10 cellular contexts compared by ENCODE assay signal in genomic region chr11:11993814-11994213, GRCh38. TPM values are rescaled to one million over a fixed set of nuclear protein-coding genes. Genes with fewer than 3 reads are reported as not detected.
DNase-seq lines count a peak whose midpoint lies in the region; ATAC-seq and TF ChIP-seq lines count a peak whose summit lies in the region.
"Had no signal": no experiment of that assay in that cellular context is flagged by ENCODE, and none has a peak within 500 bp of the region (broad histone marks: within the 10 kb centered on the region; RNA-seq: fewer than 3 reads in every experiment).

No MANE protein-coding gene starts in this region.

- TF ChIP-seq CTCF in AG10803 (conservative IDR thresholded peaks at IDR 0.05; ENCODE audit: low read length), result no peak
- no peak for TF ChIP-seq CTCF in Panc1 (IDR thresholded peaks at IDR 0.05)

- H3K4me3 ChIP-seq in AG10803 (ENCODE audit: low read length), result no peak overlapping the region
- peak overlapping the region in 1 of 2 experiments; percentile 14; a peak in 1 of 4 replicates for H3K4me3 ChIP-seq in Panc1 (ENCODE audit: low read depth in 2 of 2, low read length in 2 of 2)

- no TSS peak for BruUV-seq in Panc1 (replicated peaks; lab: Mats Ljungman, UMichigan)

- DNase-seq in AG10803 (ENCODE audit: low read depth) (peak; percentile 77), Panc1 (ENCODE audit: low read depth, low spot score) (no peak), epithelial cell of prostate (ENCODE audit: low read depth, low spot score) (peak; percentile 63), midbrain (lab: John Stamatoyannopoulos, UW) (peak; percentile 63), MV-4-11 (lab: John Stamatoyannopoulos, UW) (no peak), iPS-NIHi11 (ENCODE audit: low spot score) (no peak), NCI-H2081 (lab: John Stamatoyannopoulos, UW) (no peak)
- DNase-seq: KBM-7 had no signal

- intact Hi-C loops in Panc1 (cut with micrococcal nuclease; ENCODE audit: unreplicated experiment), result no loop called here

- POLR2A ChIA-PET in Panc1 (lab: Charles Lee), result no interaction called here

- peaks cover 21% of the 10 kb centered on the region for H3K4me1 ChIP-seq in Panc1 (ENCODE audit: control insufficient read depth, insufficient read depth, low read length)

- no peaks in the 10 kb centered on the region for H3K36me3 ChIP-seq in Panc1 (ENCODE audit: control insufficient read depth, insufficient read depth, low read length)

- ATAC-seq in Panc1 (peak; percentile 93), GM19463 (IDR thresholded peaks at IDR 0.05; ENCODE audit: unreplicated experiment) (no peak)

- in situ Hi-C loops in Panc1 (cut with HindIII; ENCODE audit: low pct_unique_long_range_greater_than_20kb, low sequenced_read_pairs), result no loop called here

- H3K27ac ChIP-seq in Panc1 (ENCODE audit: low read length) (peak overlapping the region; percentile 80), epithelial cell of prostate (no peak overlapping the region)

- H3K27me3 ChIP-seq in Panc1 (ENCODE audit: control insufficient read depth, insufficient read depth, low read length), result no peaks in the 10 kb centered on the region

- CTCF ChIA-PET in Panc1 (lab: Charles Lee), result interaction anchor here (0.6 to 1.4 kb wide), 3 partner anchors 17 to 28 kb away, joined by 3 to 9 read pairs (median 4); no protein-coding TSS in a partner anchor

- no peaks in the 10 kb centered on the region for H3K9me3 ChIP-seq in Panc1 (ENCODE audit: control insufficient read depth, insufficient read depth, low read depth, low read length)

RNA-seq across cellular contexts. Expression of gene DKK3, which starts 14.6 kb away (rescaled TPM):
- total RNA-seq in Panc1 (2021; ENCODE audit: unreplicated experiment), result 116 TPM
- polyA plus RNA-seq in Panc1 (2012; ENCODE audit: insufficient read length), result 140 TPM
- polyA plus RNA-seq: CD14-positive monocyte had no signal

Comparison
In these comparisons a context has a peak if more than half of its experiments do, and no peak if none do; other contexts are left out.
1. DNase-seq: peak in AG10803 (single experiment), epithelial cell of prostate (single experiment) and midbrain (single experiment); none in Panc1 (single experiment), MV-4-11 (single experiment), iPS-NIHi11 (single experiment) and NCI-H2081 (0 of 2).